ENCODE assay signal across 8 cellular contexts in genomic region chr18:12946549-12947354, GRCh38. TPM values are rescaled to one million over a fixed set of nuclear protein-coding genes. Genes with fewer than 3 reads are reported as not detected.
DNase-seq lines count a peak whose midpoint lies in the region; TF ChIP-seq lines count a peak whose summit lies in the region.

No MANE protein-coding gene starts in this region.

- peaks cover 8% of the 10 kb centered on the region for H3K9me3 Mint-ChIP-seq in HFFc6

- DNase-seq in Daoy (ENCODE audit: low read depth) (peak; percentile 51), HFFc6 (peak; percentile 85), NCI-H82 (lab: John Stamatoyannopoulos, UW) (peak; percentile 75), astrocyte of the cerebellum (ENCODE audit: low read depth) (peak; percentile 80), iPS DF 4.7 (ENCODE audit: extremely low read depth, low spot score) (peak; percentile 22), putamen (ENCODE audit: low spot score) (peak; percentile 34)
- no peak for DNase-seq in activated CD4-positive, alpha-beta T cell treated with anti-CD3 and anti-CD28 coated beads for 1 hour
- DNase-seq in activated CD4-positive, alpha-beta T cell treated with anti-CD3 and anti-CD28 coated beads, Interleukin-2, amount 50 U/mL, for 1 hour, result no peak

- in situ Hi-C loops in astrocyte of the cerebellum (cut with HindIII; ENCODE audit: low sequenced_read_pairs), result no loop called here

- H3K4me3 ChIP-seq in astrocyte of the cerebellum (ENCODE audit: low read depth, low read length), result peak overlapping the region; percentile 77

- no peaks in the 10 kb centered on the region for H3K27me3 Mint-ChIP-seq in HFFc6 (ENCODE audit: insufficient read depth)

- peaks cover 13% of the 10 kb centered on the region; the same call in 1 of the 2 replicates for H3K36me3 Mint-ChIP-seq in HFFc6 (ENCODE audit: low read depth)

- peak overlapping the region; percentile 98 for H3K4me3 Mint-ChIP-seq in HFFc6

- TF ChIP-seq CTCF in HFFc6 (IDR thresholded peaks at IDR 0.05) (peak; percentile 41; the same call in 1 of the 2 replicates), astrocyte of the cerebellum (IDR thresholded peaks at IDR 0.05; ENCODE audit: low read depth, low read length, missing control alignments) (peak; percentile 12)

- H3K27ac Mint-ChIP-seq in HFFc6, result peak overlapping the region; percentile 99

- peaks cover 50% of the 10 kb centered on the region for H3K4me1 Mint-ChIP-seq in HFFc6 (ENCODE audit: low read depth)

RNA-seq across cellular contexts. Expression of gene SEH1L, which starts 1.1 kb away (rescaled TPM):
- 57.8 and 125 TPM in 2 replicates for total RNA-seq in Daoy (2014; rRNA removed; shearing (Covaris generic))
- total RNA-seq in HFFc6 (2021; fragmentation: NEBNext Ultra II Directional; extraction: Animal tissue kit (Norgen Biotek cat#: 25700)), result 10 to 100 TPM; 54.8 to 61.8 (median 58.0) TPM

RNA-seq across cellular contexts. Expression of gene CEP192, which starts 44.4 kb away (rescaled TPM):
- total RNA-seq in Daoy (2014; rRNA removed; shearing (Covaris generic)), result 18.6 and 20.7 TPM in 2 replicates
- total RNA-seq in HFFc6 (2021; fragmentation: NEBNext Ultra II Directional; extraction: Animal tissue kit (Norgen Biotek cat#: 25700)), result 10 to 100 TPM; 15.1 to 21.0 (median 18.4) TPM

Comparison
In these comparisons a context has a peak if more than half of its experiments do, and no peak if none do; other contexts are left out.
1. DNase-seq: peak in Daoy (single experiment), HFFc6 (single experiment), NCI-H82 (single experiment), astrocyte of the cerebellum (single experiment), iPS DF 4.7 (single experiment) and putamen (single experiment); none in activated CD4-positive, alpha-beta T cell treated with anti-CD3 and anti-CD28 coated beads for 1 hour (single experiment) and activated CD4-positive, alpha-beta T cell treated with anti-CD3 and anti-CD28 coated beads, Interleukin-2, amount 50 U/mL, for 1 hour (single experiment).